Comparison of ENCODE assay signal across 8 cellular contexts in genomic region chr3:54427951-54428871, GRCh38.
DNase-seq lines count a peak whose midpoint lies in the region; ATAC-seq and TF ChIP-seq lines count a peak whose summit lies in the region.

No MANE protein-coding gene starts in this region.

- no peaks in the 10 kb centered on the region for H3K9me2 ChIP-seq in HCT116 (ENCODE audit: insufficient read depth)

- no peak overlapping the region for H3K4me3 ChIP-seq in HCT116 (replicated peaks in 1 of 2; ENCODE audit: low read depth in 1 of 2, low read length in 2 of 2)

- no peaks in the 10 kb centered on the region for H3K9me3 Mint-ChIP-seq in progenitor cell of endocrine pancreas (ENCODE audit: low read depth)
- no peaks in the 10 kb centered on the region for H3K9me3 Mint-ChIP-seq in activated T-helper 17 cell treated with anti-CD3 and anti-CD28 coated beads, Interleukin-2, amount 50 U/mL, for 72 hours

- H3K27ac ChIP-seq in HCT116 (ENCODE audit: low read depth, low read length): no peak overlapping the region

- H3K79me2 ChIP-seq in HCT116 (ENCODE audit: insufficient read depth, low read length): no peaks in the 10 kb centered on the region

- no TSS peak for BruUV-seq in HCT116 (replicated peaks; lab: Mats Ljungman, UMichigan)

- CTCF ChIA-PET in HCT116 (lab: Charles Lee): interaction anchor here (0.7 to 1.2 kb wide), 5 partner anchors 10 to 1823 kb away, joined by 3 to 5 read pairs (median 3); no protein-coding TSS in a partner anchor

- H4K20me1 ChIP-seq in HCT116 (ENCODE audit: insufficient read depth): no peaks in the 10 kb centered on the region

- H3K4me1 ChIP-seq in HCT116 (ENCODE audit: control insufficient read depth in 1 of 2, insufficient read depth in 2 of 2, low read length in 2 of 2): no peaks in the 10 kb centered on the region

- peak; percentile 49; the same call in 1 of the 2 replicates for ATAC-seq in HCT116
- no peak for ATAC-seq in GM18520 (IDR thresholded peaks at IDR 0.05; ENCODE audit: unreplicated experiment)
- no peak for ATAC-seq in activated T-helper 17 cell treated with anti-CD3 and anti-CD28 coated beads, Interleukin-2, amount 50 U/mL, for 72 hours (replicated peaks)

- H3K27me3 Mint-ChIP-seq in progenitor cell of endocrine pancreas: peaks cover 3% of the 10 kb centered on the region
- peaks cover 3% of the 10 kb centered on the region for H3K27me3 Mint-ChIP-seq in activated T-helper 17 cell treated with anti-CD3 and anti-CD28 coated beads, Interleukin-2, amount 50 U/mL, for 72 hours

- no peak for TF ChIP-seq POLR2A in HCT116 (IDR thresholded peaks at IDR 0.05; ENCODE audit: borderline replicate concordance, extremely low read depth, insufficient read depth, insufficient read length)

- no peak overlapping the region for H3K4me2 ChIP-seq in HCT116 (ENCODE audit: low read length)

- H2AFZ ChIP-seq in HCT116 (ENCODE audit: low read depth, low read length, poor library complexity, severe bottlenecking): no peak overlapping the region

- TF ChIP-seq RAD21 in HCT116 (IDR thresholded peaks at IDR 0.05; ENCODE audit: low read depth): peak; percentile 70

- H3K27me3 ChIP-seq in HCT116 (ENCODE audit: insufficient read depth, low read length): no peaks in the 10 kb centered on the region; the same call in 1 of the 2 replicates

- peak overlapping the region; percentile 16 for H3K27ac Mint-ChIP-seq in progenitor cell of endocrine pancreas
- H3K27ac Mint-ChIP-seq in activated T-helper 17 cell treated with anti-CD3 and anti-CD28 coated beads, Interleukin-2, amount 50 U/mL, for 72 hours: no peak overlapping the region

- no peak overlapping the region for H3K9ac ChIP-seq in HCT116 (ENCODE audit: low read length)

- H3K9me3 ChIP-seq in HCT116 (ENCODE audit: control insufficient read depth in 1 of 2, insufficient read depth in 1 of 2, low read depth in 1 of 2, low read length in 2 of 2): no peaks in the 10 kb centered on the region

- peak; percentile 84 for DNase-seq in DMS79 treated with DMSO at 0.1 percent for 48 hours (lab: John Stamatoyannopoulos, UW)
- peak; percentile 36 for DNase-seq in HCT116 (ENCODE audit: low read depth, low spot score)
- DNase-seq in NCI-H2227 (lab: John Stamatoyannopoulos, UW; ENCODE audit: unreplicated experiment): peak; percentile 83
- DNase-seq in activated T-cell treated with anti-CD3 and anti-CD28 coated beads, Interleukin-2, amount 50 U/mL, for 48 hours: peak; percentile 27 to 39
- peak; percentile 60 for DNase-seq in globus pallidus (ENCODE audit: low spot score)
- DNase-seq in progenitor cell of endocrine pancreas (ENCODE audit: low spot score, unreplicated experiment): peak; percentile 40

- POLR2A ChIA-PET in HCT116 (lab: Charles Lee): no interaction called here

- H3K36me3 ChIP-seq in HCT116 (ENCODE audit: control insufficient read depth in 1 of 2, insufficient read depth in 2 of 2, low read length in 2 of 2): no peaks in the 10 kb centered on the region

- no peak overlapping the region for H3K4me3 Mint-ChIP-seq in progenitor cell of endocrine pancreas (ENCODE audit: low read depth)
- no peak overlapping the region for H3K4me3 Mint-ChIP-seq in activated T-helper 17 cell treated with anti-CD3 and anti-CD28 coated beads, Interleukin-2, amount 50 U/mL, for 72 hours

- TF ChIP-seq CTCF in HCT116 (IDR thresholded peaks at IDR 0.05 in 2 of 3, conservative IDR thresholded peaks at IDR 0.05 in 1 of 3; ENCODE audit: borderline replicate concordance in 1 of 3, insufficient read depth in 1 of 3, low read depth in 2 of 3, low read length in 2 of 3) (peak; percentile 31 to 80 (median 80); a peak in 5 of 6 replicates), progenitor cell of endocrine pancreas (IDR thresholded peaks at IDR 0.05; ENCODE audit: unreplicated experiment) (peak; percentile 90)

- intact Hi-C loops in HCT116 (cut with micrococcal nuclease): loop anchor here (1.0 to 5.0 kb wide), 4 partner anchors 491 to 1875 kb away; no protein-coding TSS in a partner anchor

- no peaks in the 10 kb centered on the region for H3K36me3 Mint-ChIP-seq in progenitor cell of endocrine pancreas (ENCODE audit: insufficient read depth)
- no peaks in the 10 kb centered on the region for H3K36me3 Mint-ChIP-seq in activated T-helper 17 cell treated with anti-CD3 and anti-CD28 coated beads, Interleukin-2, amount 50 U/mL, for 72 hours (ENCODE audit: low read depth)

- RAD21 ChIA-PET in HCT116 (lab: Charles Lee; ENCODE audit: low non-redundant PET in 1 of 2, low total read pairs in 2 of 2, uncharacterized antibody in 2 of 2, unreplicated experiment in 2 of 2): no interaction called here

- H3K4me1 Mint-ChIP-seq in progenitor cell of endocrine pancreas (ENCODE audit: low read depth): peaks cover 12% of the 10 kb centered on the region
- H3K4me1 Mint-ChIP-seq in activated T-helper 17 cell treated with anti-CD3 and anti-CD28 coated beads, Interleukin-2, amount 50 U/mL, for 72 hours: no peaks in the 10 kb centered on the region

TF ChIP-seq in HCT116, 20 proteins besides CTCF, POLR2A, EP300 and RAD21:
- no peak for TF ChIP-seq YY1 (IDR thresholded peaks at IDR 0.05; ENCODE audit: extremely low read depth, insufficient replicate concordance, low read depth, low read length)
- no peak for TF ChIP-seq CEBPB (IDR thresholded peaks at IDR 0.05; ENCODE audit: low read depth)
TF ChIP-seq in HCT116: peak in this region for 0.

Comparison
In these comparisons a context has a peak if more than half of its experiments do, and no peak if none do; other contexts are left out.
1. DNase-seq: peak in every context shown above with its lines; median percentile 84 in DMS79 treated with DMSO at 0.1 percent for 48 hours; 83 in NCI-H2227; 60 in globus pallidus; 40 in progenitor cell of endocrine pancreas; 36 in HCT116; 33 in activated T-cell treated with anti-CD3 and anti-CD28 coated beads, Interleukin-2, amount 50 U/mL, for 48 hours.